In the genomic region with DNA sequence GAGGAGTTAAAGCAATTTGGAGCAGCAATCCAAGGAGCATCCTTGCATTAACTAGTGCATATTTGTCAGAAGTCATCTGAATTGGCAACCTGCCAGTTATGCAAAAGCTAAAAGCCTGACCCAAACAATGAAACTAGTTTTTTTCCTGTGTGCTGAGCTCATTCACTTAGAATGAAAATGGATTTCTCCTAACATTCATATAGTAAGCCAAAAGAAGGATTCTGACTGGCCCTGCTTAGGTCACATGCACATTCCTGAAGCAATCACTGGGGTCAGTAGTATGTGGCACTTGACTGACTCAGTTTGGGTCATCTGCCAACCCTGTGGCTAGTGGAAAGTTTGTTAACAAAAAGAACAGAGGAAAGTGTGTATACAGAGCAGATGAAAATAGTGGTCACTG, we compare ENCODE assay signal across 1 cellular context.
TF ChIP-seq lines count a peak whose summit lies in the region.

No MANE protein-coding gene starts in this region.

TF ChIP-seq in IMR-90, 13 proteins besides CTCF, POLR2A, EP300 and RAD21 (continued from another document):
- TF ChIP-seq, protein P1, sequence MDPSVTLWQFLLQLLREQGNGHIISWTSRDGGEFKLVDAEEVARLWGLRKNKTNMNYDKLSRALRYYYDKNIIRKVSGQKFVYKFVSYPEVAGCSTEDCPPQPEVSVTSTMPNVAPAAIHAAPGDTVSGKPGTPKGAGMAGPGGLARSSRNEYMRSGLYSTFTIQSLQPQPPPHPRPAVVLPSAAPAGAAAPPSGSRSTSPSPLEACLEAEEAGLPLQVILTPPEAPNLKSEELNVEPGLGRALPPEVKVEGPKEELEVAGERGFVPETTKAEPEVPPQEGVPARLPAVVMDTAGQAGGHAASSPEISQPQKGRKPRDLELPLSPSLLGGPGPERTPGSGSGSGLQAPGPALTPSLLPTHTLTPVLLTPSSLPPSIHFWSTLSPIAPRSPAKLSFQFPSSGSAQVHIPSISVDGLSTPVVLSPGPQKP (IDR thresholded peaks at IDR 0.05; ENCODE audit: borderline replicate concordance, low read depth, low read length): no peak
- TF ChIP-seq CHD1 (IDR thresholded peaks at IDR 0.05; ENCODE audit: low read depth, low read length): no peak
- TF ChIP-seq MAFK (IDR thresholded peaks at IDR 0.05; ENCODE audit: low read depth, low read length): peak; percentile 40; the same call in 1 of the 2 replicates
- no peak for TF ChIP-seq FOS (IDR thresholded peaks at IDR 0.05; ENCODE audit: low read depth, low read length)
- TF ChIP-seq, protein P2, sequence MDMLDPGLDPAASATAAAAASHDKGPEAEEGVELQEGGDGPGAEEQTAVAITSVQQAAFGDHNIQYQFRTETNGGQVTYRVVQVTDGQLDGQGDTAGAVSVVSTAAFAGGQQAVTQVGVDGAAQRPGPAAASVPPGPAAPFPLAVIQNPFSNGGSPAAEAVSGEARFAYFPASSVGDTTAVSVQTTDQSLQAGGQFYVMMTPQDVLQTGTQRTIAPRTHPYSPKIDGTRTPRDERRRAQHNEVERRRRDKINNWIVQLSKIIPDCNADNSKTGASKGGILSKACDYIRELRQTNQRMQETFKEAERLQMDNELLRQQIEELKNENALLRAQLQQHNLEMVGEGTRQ (IDR thresholded peaks at IDR 0.05; ENCODE audit: low read depth, low read length): peak; percentile 95
TF ChIP-seq in IMR-90: peak in this region for 5.
